In genomic region chr15:59372352-59373211, GRCh38 we compare ENCODE assay signal across 2 cellular contexts.
TF ChIP-seq lines count a peak whose summit lies in the region.

Gene MYO1E, minus strand, starts transcription at chr15:59372871. Its CDS starts 371 bp downstream, at chr15:59372500.

TF ChIP-seq in A549, 52 proteins besides CTCF, POLR2A, EP300 and RAD21 (continued from another document):
- TF ChIP-seq JUN (IDR thresholded peaks at IDR 0.05) (peak; percentile 83 to 97; a peak in 4 of 5 replicates), SREBF2 (IDR thresholded peaks at IDR 0.05) (no peak), MAX (IDR thresholded peaks at IDR 0.05) (peak; percentile 67), ZFP36 (IDR thresholded peaks at IDR 0.05; ENCODE audit: borderline replicate concordance, partially characterized antibody) (no peak), PHF8 (IDR thresholded peaks at IDR 0.05; ENCODE audit: borderline replicate concordance, low read depth) (peak; percentile 55), BCL3 (IDR thresholded peaks at IDR 0.05) (peak; percentile 96; the same call in 2 of the 3 replicates), ZC3H11A (IDR thresholded peaks at IDR 0.05) (no peak), CHD2 (IDR thresholded peaks at IDR 0.05; ENCODE audit: low read length, partially characterized antibody) (no peak), E2F6 (IDR thresholded peaks at IDR 0.05; ENCODE audit: borderline replicate concordance, low read depth) (peak; percentile 28; the same call in 1 of the 2 replicates), ZNF302 (CRISPR knock-in tag; IDR thresholded peaks at IDR 0.05) (no peak), FOSL2 (IDR thresholded peaks at IDR 0.05) (no peak), FOSL2 (CRISPR knock-in tag; IDR thresholded peaks at IDR 0.05) (no peak), CEBPB (IDR thresholded peaks at IDR 0.05) (0 out of 4 replicates have a peak, but pooled peaks of 1 of the 2 experiments have one; percentile 2), TFCP2L1 (CRISPR knock-in tag; IDR thresholded peaks at IDR 0.05) (no peak), CBX8 (IDR thresholded peaks at IDR 0.05) (no peak), MYC (IDR thresholded peaks at IDR 0.05; ENCODE audit: borderline replicate concordance, low read length) (no peak), RFX5 (IDR thresholded peaks at IDR 0.05) (peak; percentile 88), HES2 (IDR thresholded peaks at IDR 0.05) (no peak), KDM5A (IDR thresholded peaks at IDR 0.05) (no peak)

TF ChIP-seq in HepG2, 621 proteins besides CTCF, POLR2A, EP300 and RAD21 (continued from another document and continues in another):
- peak; percentile 97 for TF ChIP-seq ZNF687 (CRISPR knock-in tag; IDR thresholded peaks at IDR 0.05)
- 0 out of 2 replicates have a peak, but pooled peaks have one; percentile 47 for TF ChIP-seq ZNF567 (CRISPR knock-in tag; IDR thresholded peaks at IDR 0.05; ENCODE audit: borderline replicate concordance)
- TF ChIP-seq ISL2 (CRISPR knock-in tag; IDR thresholded peaks at IDR 0.05): peak; percentile 48
- TF ChIP-seq ATF5 (CRISPR knock-in tag; IDR thresholded peaks at IDR 0.05; ENCODE audit: low read depth): no peak
- no peak for TF ChIP-seq LRRFIP1 (CRISPR knock-in tag; conservative IDR thresholded peaks at IDR 0.05)
- peak; percentile 86 for TF ChIP-seq ZNF143 (CRISPR knock-in tag; IDR thresholded peaks at IDR 0.05)
- no peak for TF ChIP-seq ZNF639 (CRISPR knock-in tag; conservative IDR thresholded peaks at IDR 0.05)
- TF ChIP-seq ZNF550 (CRISPR knock-in tag; IDR thresholded peaks at IDR 0.05; ENCODE audit: borderline replicate concordance): no peak
- no peak for TF ChIP-seq THAP8 (CRISPR knock-in tag; IDR thresholded peaks at IDR 0.05; ENCODE audit: borderline replicate concordance)
- no peak for TF ChIP-seq NFE2 (CRISPR knock-in tag; IDR thresholded peaks at IDR 0.05)
- peak; percentile 98 for TF ChIP-seq DRAP1 (CRISPR knock-in tag; IDR thresholded peaks at IDR 0.05)
- 0 out of 2 replicates have a peak, but pooled peaks have one; percentile 32 for TF ChIP-seq MZF1 (CRISPR knock-in tag; IDR thresholded peaks at IDR 0.05; ENCODE audit: borderline replicate concordance)
- TF ChIP-seq YY1 (IDR thresholded peaks at IDR 0.05; ENCODE audit: insufficient read depth, insufficient replicate concordance, low read depth, low read length): peak; percentile 28
- no peak for TF ChIP-seq ZNF674 (CRISPR knock-in tag; IDR thresholded peaks at IDR 0.05; ENCODE audit: low read depth)
- TF ChIP-seq ZBTB1 (CRISPR knock-in tag; IDR thresholded peaks at IDR 0.05; ENCODE audit: borderline replicate concordance): no peak
- TF ChIP-seq SALL2 (CRISPR knock-in tag; IDR thresholded peaks at IDR 0.05): peak; percentile 91
- TF ChIP-seq GATAD2A (CRISPR knock-in tag; IDR thresholded peaks at IDR 0.05): peak; percentile 41; the same call in 1 of the 2 replicates
- no peak for TF ChIP-seq ELK4 (CRISPR knock-in tag; IDR thresholded peaks at IDR 0.05; ENCODE audit: borderline replicate concordance)
- TF ChIP-seq HES4 (CRISPR knock-in tag; IDR thresholded peaks at IDR 0.05; ENCODE audit: borderline replicate concordance): peak; percentile 90
- TF ChIP-seq NKX3-1 (CRISPR knock-in tag; IDR thresholded peaks at IDR 0.05): peak; percentile 81
- 0 out of 2 replicates have a peak, but pooled peaks have one; percentile 33 for TF ChIP-seq ZNF773 (CRISPR knock-in tag; IDR thresholded peaks at IDR 0.05; ENCODE audit: borderline replicate concordance)
- TF ChIP-seq ZNF121 (CRISPR knock-in tag; IDR thresholded peaks at IDR 0.05): no peak
- peak; percentile 85; the same call in 1 of the 2 replicates for TF ChIP-seq FOXC1 (CRISPR knock-in tag; IDR thresholded peaks at IDR 0.05; ENCODE audit: borderline replicate concordance)
- TF ChIP-seq TBP (CRISPR knock-in tag; IDR thresholded peaks at IDR 0.05): no peak
- TF ChIP-seq THRA (CRISPR knock-in tag; IDR thresholded peaks at IDR 0.05; ENCODE audit: borderline replicate concordance): 0 out of 2 replicates have a peak, but pooled peaks have one; percentile 4
- TF ChIP-seq ZNF264 (CRISPR knock-in tag; IDR thresholded peaks at IDR 0.05): no peak
- TF ChIP-seq TFAP4 (IDR thresholded peaks at IDR 0.05; ENCODE audit: borderline replicate concordance, low read depth): 0 out of 2 replicates have a peak, but pooled peaks have one; percentile 6
- TF ChIP-seq AFF4 (CRISPR knock-in tag; IDR thresholded peaks at IDR 0.05): no peak; the same call in 1 of the 2 replicates
- TF ChIP-seq MEIS2 (CRISPR knock-in tag; IDR thresholded peaks at IDR 0.05): 0 out of 2 replicates have a peak, but pooled peaks have one; percentile 25
- TF ChIP-seq IRF1 (CRISPR knock-in tag; IDR thresholded peaks at IDR 0.05; ENCODE audit: low read depth): no peak
- TF ChIP-seq ZNF792 (CRISPR knock-in tag; IDR thresholded peaks at IDR 0.05): peak; percentile 76
- no peak for TF ChIP-seq ZNF580 (CRISPR knock-in tag; IDR thresholded peaks at IDR 0.05; ENCODE audit: borderline replicate concordance, low read depth)
